Comparison of ENCODE assay signal across 1 cellular context in the genomic region with DNA sequence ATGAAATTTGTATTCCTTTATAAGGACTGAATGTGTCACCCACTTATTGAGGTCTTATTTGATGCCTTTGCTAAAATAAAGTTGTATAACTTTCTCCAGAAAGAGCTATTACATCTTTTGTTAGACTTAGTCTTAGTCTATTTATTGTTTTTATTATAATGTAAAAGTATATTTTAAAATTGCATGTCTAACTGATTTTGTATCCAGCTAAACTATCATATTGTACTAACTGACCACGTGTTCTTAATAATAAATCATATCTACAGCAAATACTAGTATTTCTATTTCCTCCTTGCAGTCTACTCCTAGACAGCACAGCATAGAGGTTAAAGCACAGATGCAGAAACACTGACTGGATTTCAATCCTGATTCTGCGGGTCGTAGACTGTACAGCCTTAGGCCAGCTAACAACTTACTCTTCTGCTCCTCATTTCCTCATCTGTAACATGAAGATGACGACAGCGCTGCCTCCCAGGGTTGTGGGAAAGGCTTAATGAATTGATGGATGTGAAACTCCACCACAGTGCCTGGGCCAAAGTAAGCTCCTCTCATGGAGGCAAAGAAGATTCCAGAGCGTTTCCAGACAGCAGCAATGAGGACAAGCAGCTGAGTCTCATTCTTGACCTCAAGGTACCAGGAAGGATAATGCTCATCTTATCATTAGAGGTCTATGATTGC.
TF ChIP-seq lines count a peak whose summit lies in the region.

No MANE protein-coding gene starts in this region.

TF ChIP-seq in HepG2, 621 proteins besides CTCF, POLR2A, EP300 and RAD21:
- TF ChIP-seq ZNF224 (CRISPR knock-in tag; IDR thresholded peaks at IDR 0.05) = no peak
- no peak for TF ChIP-seq KLF11 (CRISPR knock-in tag; IDR thresholded peaks at IDR 0.05)
- no peak for TF ChIP-seq ZNF792 (CRISPR knock-in tag; IDR thresholded peaks at IDR 0.05)
- TF ChIP-seq ZFP1 (CRISPR knock-in tag; IDR thresholded peaks at IDR 0.05) = peak; percentile 60; the same call in 1 of the 2 replicates
- TF ChIP-seq ZNF274 (CRISPR knock-in tag; IDR thresholded peaks at IDR 0.05) = no peak
- no peak for TF ChIP-seq STAG1 (CRISPR knock-in tag; IDR thresholded peaks at IDR 0.05)
